Comparison of ENCODE assay signal across 26 cellular contexts in genomic region chrX:5907202-5907601, GRCh38.
"Had no signal": no experiment of that assay in that cellular context is flagged by ENCODE, and none has a peak within 500 bp of the region (broad histone marks: within the 10 kb centered on the region; RNA-seq: fewer than 3 reads in every experiment).

No MANE protein-coding gene starts in this region.

- H3K36me3 Mint-ChIP-seq: activated CD8-positive, alpha-beta memory T cell treated with anti-CD3 and anti-CD28 coated beads, Interleukin-2, amount 10 ng/mL, durations not matched to agents 7 days and 5 days; activated naive CD4-positive, alpha-beta T cell treated with anti-CD3 and anti-CD28 coated beads, Interleukin-2, amount 50 U/mL, for 72 hours had no signal

- H3K27me3 Mint-ChIP-seq: activated CD4-positive, alpha-beta T cell treated with anti-CD3 and anti-CD28 coated beads, Interleukin-2, amount 10 ng/mL, durations not matched to agents 24 days and 14 days; activated CD8-positive, alpha-beta memory T cell treated with anti-CD3 and anti-CD28 coated beads, Interleukin-2, amount 10 ng/mL, durations not matched to agents 7 days and 5 days; activated naive CD8-positive, alpha-beta T cell treated with anti-CD3 and anti-CD28 coated beads, Interleukin-2, amount 50 U/mL, for 24 hours; activated T-cell treated with anti-CD3 and anti-CD28 coated beads, Interleukin-2, amount 50 U/mL, for 24 hours; central memory CD8-positive, alpha-beta T cell had no signal

- H3K4me3 ChIP-seq: ascending aorta, body of pancreas had no signal

- H3K9me3 Mint-ChIP-seq: activated CD4-positive, alpha-beta T cell treated with anti-CD3 and anti-CD28 coated beads, Interleukin-2, amount 10 ng/mL, durations not matched to agents 24 days and 14 days; activated naive CD4-positive, alpha-beta T cell treated with anti-CD3 and anti-CD28 coated beads, Interleukin-2, amount 50 U/mL, for 72 hours; activated naive CD8-positive, alpha-beta T cell treated with anti-CD3 and anti-CD28 coated beads, Interleukin-2, amount 50 U/mL, for 24 hours; central memory CD8-positive, alpha-beta T cell; T-helper 1 cell treated with Interleukin-12 subunit alpha and Interleukin-12 subunit beta and Interleukin-4 antibody, amounts not matched to agents 30 μg/mL and 1 μg/mL, for 36 hours had no signal

- ATAC-seq: activated CD8-positive, alpha-beta memory T cell treated with anti-CD3 and anti-CD28 coated beads, Interleukin-2, amount 10 ng/mL, durations not matched to agents 7 days and 5 days; activated naive CD4-positive, alpha-beta T cell treated with anti-CD3 and anti-CD28 coated beads, Interleukin-2, amount 50 U/mL, for 72 hours; activated naive CD8-positive, alpha-beta T cell treated with anti-CD3 and anti-CD28 coated beads, Interleukin-2, amount 50 U/mL, for 24 hours; body of pancreas; Right ventricle myocardium inferior; SK-N-SH treated with all-trans-retinoic acid at 6 μM for 48 hours had no signal

- H3K4me1 ChIP-seq: ascending aorta, body of pancreas had no signal

- H3K27ac Mint-ChIP-seq: activated CD4-positive, alpha-beta T cell treated with anti-CD3 and anti-CD28 coated beads, Interleukin-2, amount 10 ng/mL, durations not matched to agents 24 days and 14 days; activated CD8-positive, alpha-beta memory T cell treated with anti-CD3 and anti-CD28 coated beads, Interleukin-2, amount 10 ng/mL, durations not matched to agents 7 days and 5 days; activated naive CD4-positive, alpha-beta T cell treated with anti-CD3 and anti-CD28 coated beads, Interleukin-2, amount 50 U/mL, for 72 hours; activated naive CD8-positive, alpha-beta T cell treated with anti-CD3 and anti-CD28 coated beads, Interleukin-2, amount 50 U/mL, for 24 hours; activated T-cell treated with anti-CD3 and anti-CD28 coated beads, Interleukin-2, amount 50 U/mL, for 24 hours; T-helper 1 cell treated with Interleukin-12 subunit alpha and Interleukin-12 subunit beta and Interleukin-4 antibody, amounts not matched to agents 30 μg/mL and 1 μg/mL, for 36 hours had no signal

- H3K27ac ChIP-seq: ascending aorta, body of pancreas had no signal

- H3K4me1 Mint-ChIP-seq: activated CD4-positive, alpha-beta T cell treated with anti-CD3 and anti-CD28 coated beads, Interleukin-2, amount 10 ng/mL, durations not matched to agents 24 days and 14 days; activated CD8-positive, alpha-beta memory T cell treated with anti-CD3 and anti-CD28 coated beads, Interleukin-2, amount 10 ng/mL, durations not matched to agents 7 days and 5 days; activated naive CD8-positive, alpha-beta T cell treated with anti-CD3 and anti-CD28 coated beads, Interleukin-2, amount 50 U/mL, for 24 hours; central memory CD8-positive, alpha-beta T cell had no signal

- DNase-seq: activated CD4-positive, alpha-beta T cell treated with anti-CD3 and anti-CD28 coated beads, Interleukin-2, amount 10 ng/mL, durations not matched to agents 24 days and 14 days; activated CD4-positive, alpha-beta T cell treated with anti-CD3 and anti-CD28 coated beads, Interleukin-2, amount 50 U/mL, for 48 hours; activated CD4-positive, CD25-positive, alpha-beta regulatory T cell treated with anti-CD3 and anti-CD28 coated beads, Interleukin-2, amount 50 U/mL, for 72 hours; activated CD8-positive, alpha-beta memory T cell treated with anti-CD3 and anti-CD28 coated beads, Interleukin-2, amount 10 ng/mL, durations not matched to agents 7 days and 5 days; activated effector memory CD4-positive, alpha-beta T cell treated with anti-CD3 and anti-CD28 coated beads, Interleukin-2, amount 50 U/mL, for 16 hours; activated naive CD4-positive, alpha-beta T cell treated with Interleukin-2 at 50 U/mL for 16 hours; activated naive CD8-positive, alpha-beta T cell treated with anti-CD3 and anti-CD28 coated beads, Interleukin-2, amount 50 U/mL, for 24 hours; activated T-cell treated with anti-CD3 and anti-CD28 coated beads, Interleukin-2, amount 50 U/mL, for 24 hours; amniotic stem cell; body of pancreas; MM.1S; NCI-H1105 treated with DMSO at 0.1 percent for 48 hours; NCI-H1436 treated with DMSO at 0.1 percent for 48 hours; NCI-H187 treated with DMSO at 0.1 percent for 48 hours; NCI-H2107; NCI-H2171 treated with DMSO at 0.1 percent for 48 hours; NCI-H226; NCI-H526; NCI-H82; SW 1271 had no signal

- H3K27me3 ChIP-seq: ascending aorta, body of pancreas had no signal

- H3K36me3 ChIP-seq: ascending aorta had no signal

- H3K4me3 Mint-ChIP-seq: activated CD4-positive, alpha-beta T cell treated with anti-CD3 and anti-CD28 coated beads, Interleukin-2, amount 10 ng/mL, durations not matched to agents 24 days and 14 days; activated CD8-positive, alpha-beta memory T cell treated with anti-CD3 and anti-CD28 coated beads, Interleukin-2, amount 10 ng/mL, durations not matched to agents 7 days and 5 days; activated naive CD8-positive, alpha-beta T cell treated with anti-CD3 and anti-CD28 coated beads, Interleukin-2, amount 50 U/mL, for 24 hours; activated T-cell treated with anti-CD3 and anti-CD28 coated beads, Interleukin-2, amount 50 U/mL, for 24 hours; central memory CD8-positive, alpha-beta T cell; T-helper 1 cell treated with Interleukin-12 subunit alpha and Interleukin-12 subunit beta and Interleukin-4 antibody, amounts not matched to agents 30 μg/mL and 1 μg/mL, for 36 hours had no signal

- H3K9me3 ChIP-seq: ascending aorta, body of pancreas had no signal
